Comparison of ENCODE assay signal across 8 cellular contexts in the genomic region with DNA sequence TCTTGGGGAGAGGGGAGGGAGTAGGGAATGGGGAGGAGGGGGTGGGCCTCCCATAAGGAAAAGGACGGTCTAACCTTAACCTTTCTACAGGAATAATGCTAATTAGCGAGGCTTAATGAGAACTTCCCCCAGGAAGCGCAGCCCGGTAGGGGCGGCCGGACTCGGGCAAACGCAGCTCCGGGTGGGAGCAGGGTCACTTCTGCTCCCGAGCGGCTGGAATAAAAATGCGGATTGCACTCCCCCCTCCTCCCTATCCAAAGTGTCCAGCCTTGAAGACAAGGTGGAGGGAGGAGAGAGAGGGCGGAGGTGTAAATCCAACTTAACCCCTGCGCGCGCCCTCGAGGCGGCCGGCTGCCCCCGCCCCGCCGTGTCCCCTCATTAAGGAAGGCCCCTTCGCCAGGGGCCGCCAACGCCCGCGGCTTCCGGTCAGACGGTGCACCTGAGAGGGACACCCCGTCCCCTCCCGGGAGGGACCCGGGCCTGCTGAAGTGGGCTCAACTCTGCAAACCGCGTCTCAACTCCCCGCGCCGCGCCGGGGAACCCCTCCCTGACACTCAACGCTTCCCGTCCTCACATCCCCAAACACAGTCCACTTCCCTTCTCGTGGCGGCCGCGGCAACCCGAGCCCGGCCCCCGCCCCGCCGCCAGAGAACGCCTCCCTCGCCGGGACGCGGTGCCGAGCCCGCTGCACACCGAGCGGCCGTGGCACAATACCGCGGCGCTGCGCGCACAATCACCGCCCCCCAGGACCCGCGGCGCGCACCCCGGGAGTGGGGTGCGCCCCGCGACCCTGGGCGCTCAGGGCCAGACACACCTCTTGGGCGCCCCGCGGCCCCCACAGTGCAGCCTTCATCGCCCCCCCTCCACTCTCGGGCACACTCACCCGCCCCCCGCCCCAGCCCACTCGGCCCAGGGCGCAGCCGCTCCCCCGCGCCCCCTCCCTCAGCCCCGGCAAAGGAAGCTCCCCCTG.
A peak's percentile ranks its signal among the peaks of the same experiment; 100 is the strongest.
DNase-seq lines count a peak whose midpoint lies in the region; ATAC-seq lines count a peak whose summit lies in the region.

No MANE protein-coding gene starts in this region.

- H3K27ac Mint-ChIP-seq in activated naive CD4-positive, alpha-beta T cell treated with anti-CD3 and anti-CD28 coated beads, Interleukin-2, amount 10 ng/mL, durations not matched to agents 7 days and 5 days: no peak overlapping the region

- peak overlapping the region; percentile 68 for H3K4me3 Mint-ChIP-seq in activated naive CD4-positive, alpha-beta T cell treated with anti-CD3 and anti-CD28 coated beads, Interleukin-2, amount 10 ng/mL, durations not matched to agents 7 days and 5 days

- H3K9me3 Mint-ChIP-seq in activated naive CD4-positive, alpha-beta T cell treated with anti-CD3 and anti-CD28 coated beads, Interleukin-2, amount 10 ng/mL, durations not matched to agents 7 days and 5 days: no peaks in the 10 kb centered on the region

- CTCF ChIA-PET in activated naive CD4-positive, alpha-beta T cell treated with anti-CD3 and anti-CD28 coated beads, Interleukin-2, amount 10 ng/mL, durations not matched to agents 7 days and 5 days (lab: Charles Lee): no interaction called here

- H3K36me3 Mint-ChIP-seq in activated naive CD4-positive, alpha-beta T cell treated with anti-CD3 and anti-CD28 coated beads, Interleukin-2, amount 10 ng/mL, durations not matched to agents 7 days and 5 days: peaks cover 12% of the 10 kb centered on the region

- peaks cover 22% of the 10 kb centered on the region for H3K4me1 Mint-ChIP-seq in activated naive CD4-positive, alpha-beta T cell treated with anti-CD3 and anti-CD28 coated beads, Interleukin-2, amount 10 ng/mL, durations not matched to agents 7 days and 5 days

- DNase-seq in GDM1 (lab: John Stamatoyannopoulos, UW) (peak; percentile 4), NCI-H69 (lab: John Stamatoyannopoulos, UW) (peak; percentile 81), Right ventricle myocardium superior (peak; percentile 73), pons (ENCODE audit: low spot score) (peak; percentile 32)
- peak; percentile 60 for DNase-seq in activated naive CD4-positive, alpha-beta T cell treated with anti-CD3 and anti-CD28 coated beads, Interleukin-2, amount 10 ng/mL, durations not matched to agents 7 days and 5 days

- peaks cover 13% of the 10 kb centered on the region for H3K27me3 Mint-ChIP-seq in activated naive CD4-positive, alpha-beta T cell treated with anti-CD3 and anti-CD28 coated beads, Interleukin-2, amount 10 ng/mL, durations not matched to agents 7 days and 5 days

- ATAC-seq in Right ventricle myocardium superior (ENCODE audit: poor library complexity) (peak; percentile 50), GM21619 (IDR thresholded peaks at IDR 0.05; ENCODE audit: unreplicated experiment) (no peak), HG02623 (IDR thresholded peaks at IDR 0.05; ENCODE audit: unreplicated experiment) (no peak), GM18517 (IDR thresholded peaks at IDR 0.05; ENCODE audit: unreplicated experiment) (no peak)

- intact Hi-C loops in Right ventricle myocardium superior (cut with DNase I): loop anchor here (10.0 kb wide), 1 partner anchor 148 kb away; no protein-coding TSS in a partner anchor

Comparison
In these comparisons a context has a peak if more than half of its experiments do, and no peak if none do; other contexts are left out.
1. DNase-seq: peak in every context shown above with its lines; median percentile 81 in NCI-H69; 73 in Right ventricle myocardium superior; 60 in activated naive CD4-positive, alpha-beta T cell treated with anti-CD3 and anti-CD28 coated beads, Interleukin-2, amount 10 ng/mL, durations not matched to agents 7 days and 5 days; 32 in pons; 4 in GDM1.